8 cellular contexts compared by ENCODE assay signal in the genomic region with DNA sequence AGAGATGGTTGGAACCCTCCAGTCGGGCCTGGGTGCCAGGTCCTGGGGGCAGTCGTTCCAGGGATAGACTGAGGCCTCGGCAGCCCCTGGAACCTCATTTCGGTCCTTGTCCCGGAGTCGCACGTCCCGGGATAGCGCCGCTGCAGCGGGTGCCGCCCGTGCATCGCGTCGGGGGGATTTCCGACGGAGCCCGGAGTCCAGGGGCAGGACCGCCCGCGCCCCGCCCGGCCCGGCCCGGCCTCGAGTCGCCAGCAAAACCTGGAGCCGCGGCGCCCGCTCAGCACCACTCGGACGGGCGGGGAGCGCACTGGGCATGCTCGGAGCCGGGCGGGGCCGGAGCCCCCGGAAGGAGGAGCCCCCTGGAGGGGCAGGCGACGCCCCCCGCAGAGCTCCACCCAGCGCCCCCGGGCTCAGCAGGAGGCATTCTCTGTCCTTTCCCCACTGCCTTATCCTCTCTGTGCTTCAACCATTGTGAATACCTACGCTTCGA. TPM values are rescaled to one million over a fixed set of nuclear protein-coding genes. Genes with fewer than 3 reads are reported as not detected.
DNase-seq lines count a peak whose midpoint lies in the region; ATAC-seq and TF ChIP-seq lines count a peak whose summit lies in the region.

No MANE protein-coding gene starts in this region.

- H3K27ac Mint-ChIP-seq in Caco-2 (ENCODE audit: unreplicated experiment) = no peak overlapping the region
- H3K27ac Mint-ChIP-seq in neural progenitor cell = no peak overlapping the region
- no peak overlapping the region for H3K27ac Mint-ChIP-seq in activated T-helper 2 cell treated with anti-CD3 and anti-CD28 coated beads, Interferon-gamma antibody, Interleukin-2, Interleukin-4, amounts not matched to agents 10 μg/mL and 5 μg/mL and 100 μg/mL, durations not matched to agents 14 hours and 24 hours and 36 hours

- H3K27me3 ChIP-seq in Caco-2 (replicated peaks; ENCODE audit: control insufficient read depth, insufficient read depth, low read length) (no peaks in the 10 kb centered on the region), fibroblast of lung (ENCODE audit: control insufficient read depth, insufficient read depth, low read length) (peaks cover 45% of the 10 kb centered on the region), neural progenitor cell (peaks cover 85% of the 10 kb centered on the region)

- CTCF ChIA-PET in Caco-2 (lab: Charles Lee) = no interaction called here

- H3K27me3 Mint-ChIP-seq in Caco-2 (ENCODE audit: insufficient read depth, unreplicated experiment) (no peaks in the 10 kb centered on the region), neural progenitor cell (ENCODE audit: insufficient read depth, low read depth) (peaks cover 67% of the 10 kb centered on the region)
- H3K27me3 Mint-ChIP-seq in activated T-helper 2 cell treated with anti-CD3 and anti-CD28 coated beads, Interferon-gamma antibody, Interleukin-2, Interleukin-4, amounts not matched to agents 10 μg/mL and 5 μg/mL and 100 μg/mL, durations not matched to agents 14 hours and 24 hours and 36 hours (ENCODE audit: low read depth) = peaks cover 70% of the 10 kb centered on the region

- peaks cover 16% of the 10 kb centered on the region for H3K4me1 ChIP-seq in Caco-2
- H3K4me1 ChIP-seq in fibroblast of lung (ENCODE audit: control insufficient read depth, extremely low read depth, insufficient read depth, low read length) = peaks cover 2% of the 10 kb centered on the region
- H3K4me1 ChIP-seq in neural progenitor cell = peaks cover 2% of the 10 kb centered on the region

- H3F3A ChIP-seq in neural progenitor cell (ENCODE audit: low read depth) = peaks cover 13% of the 10 kb centered on the region

- BruUV-seq in Caco-2 (replicated peaks; lab: Mats Ljungman, UMichigan) = no TSS peak

- no peak for ATAC-seq in HG02885 (IDR thresholded peaks at IDR 0.05; ENCODE audit: poor library complexity, unreplicated experiment)

- H2AFZ ChIP-seq in fibroblast of lung (ENCODE audit: low read length) (peak overlapping the region; percentile 26), neural progenitor cell (replicated peaks) (peak overlapping the region; percentile 59)

- intact Hi-C loops in Caco-2 (cut with micrococcal nuclease; ENCODE audit: unreplicated experiment) = loop anchor here (1.0 to 2.0 kb wide), 2 partner anchors 21 to 22 kb away; no protein-coding TSS in a partner anchor
- intact Hi-C loops in activated T-helper 2 cell treated with anti-CD3 and anti-CD28 coated beads, Interferon-gamma antibody, Interleukin-2, Interleukin-4, amounts not matched to agents 10 μg/mL and 5 μg/mL and 100 μg/mL, durations not matched to agents 14 hours and 24 hours and 36 hours (cut with micrococcal nuclease) = loop anchor here (10.0 kb wide), 1 partner anchor 175 kb away; a partner anchor contains a TSS

- H3K36me3 Mint-ChIP-seq in Caco-2 (ENCODE audit: insufficient read depth, unreplicated experiment) (peaks cover 6% of the 10 kb centered on the region), neural progenitor cell (no peaks in the 10 kb centered on the region)
- H3K36me3 Mint-ChIP-seq in activated T-helper 2 cell treated with anti-CD3 and anti-CD28 coated beads, Interferon-gamma antibody, Interleukin-2, Interleukin-4, amounts not matched to agents 10 μg/mL and 5 μg/mL and 100 μg/mL, durations not matched to agents 14 hours and 24 hours and 36 hours (ENCODE audit: low read depth) = no peaks in the 10 kb centered on the region

- DNase-seq in Caco-2 (peak; percentile 87 to 88), NCI-H69 (lab: John Stamatoyannopoulos, UW) (peak; percentile 88), fibroblast of lung (ENCODE audit: low read depth in 2 of 2) (peak in 1 of 2 donors; percentile 43), neural progenitor cell (ENCODE audit: low spot score) (peak; percentile 71), NCI-H748 treated with DMSO at 0.1 percent for 48 hours (lab: John Stamatoyannopoulos, UW) (no peak), SHP77 (lab: John Stamatoyannopoulos, UW) (no peak)
- DNase-seq in activated T-helper 2 cell treated with anti-CD3 and anti-CD28 coated beads, Interferon-gamma antibody, Interleukin-2, Interleukin-4, amounts not matched to agents 10 μg/mL and 5 μg/mL and 100 μg/mL, durations not matched to agents 14 hours and 24 hours and 36 hours (ENCODE audit: low spot score) = no peak

- H3K79me2 ChIP-seq in fibroblast of lung (ENCODE audit: control insufficient read depth, insufficient read depth, low read length) (no peaks in the 10 kb centered on the region), neural progenitor cell (ENCODE audit: low read depth) (no peaks in the 10 kb centered on the region)

- peaks cover 23% of the 10 kb centered on the region for H3K4me1 Mint-ChIP-seq in Caco-2 (ENCODE audit: low read depth, unreplicated experiment)
- H3K4me1 Mint-ChIP-seq in neural progenitor cell = peaks cover 14% of the 10 kb centered on the region
- H3K4me1 Mint-ChIP-seq in activated T-helper 2 cell treated with anti-CD3 and anti-CD28 coated beads, Interferon-gamma antibody, Interleukin-2, Interleukin-4, amounts not matched to agents 10 μg/mL and 5 μg/mL and 100 μg/mL, durations not matched to agents 14 hours and 24 hours and 36 hours (ENCODE audit: low read depth) = peaks cover 8% of the 10 kb centered on the region

- H3K36me3 ChIP-seq in Caco-2 (ENCODE audit: control insufficient read depth, insufficient read depth, low read length) = no peaks in the 10 kb centered on the region; the same call in 1 of the 2 replicates
- H3K36me3 ChIP-seq in fibroblast of lung (ENCODE audit: control insufficient read depth, insufficient read depth, low read length) = no peaks in the 10 kb centered on the region
- no peaks in the 10 kb centered on the region for H3K36me3 ChIP-seq in neural progenitor cell

- TF ChIP-seq CTCF in Caco-2 (IDR thresholded peaks at IDR 0.05; ENCODE audit: insufficient read depth in 1 of 2, low read depth in 1 of 2, low read length in 1 of 2, severe bottlenecking in 1 of 2, unreplicated experiment in 1 of 2) = no peak
- TF ChIP-seq CTCF in fibroblast of lung (conservative IDR thresholded peaks at IDR 0.05 in 1 of 2, IDR thresholded peaks at IDR 0.05 in 1 of 2; ENCODE audit: low read depth in 1 of 2, low read length in 2 of 2) = no peak
- TF ChIP-seq CTCF in neural progenitor cell (IDR thresholded peaks at IDR 0.05) = no peak

- H3K4me3 Mint-ChIP-seq in Caco-2 (ENCODE audit: unreplicated experiment) = peak overlapping the region; percentile 83
- peak overlapping the region; percentile 83 for H3K4me3 Mint-ChIP-seq in neural progenitor cell
- H3K4me3 Mint-ChIP-seq in activated T-helper 2 cell treated with anti-CD3 and anti-CD28 coated beads, Interferon-gamma antibody, Interleukin-2, Interleukin-4, amounts not matched to agents 10 μg/mL and 5 μg/mL and 100 μg/mL, durations not matched to agents 14 hours and 24 hours and 36 hours (ENCODE audit: low read depth) = no peak overlapping the region

- H3K9me3 ChIP-seq in Caco-2 (no peaks in the 10 kb centered on the region), fibroblast of lung (ENCODE audit: control insufficient read depth, insufficient read depth, low read depth, low read length) (no peaks in the 10 kb centered on the region), neural progenitor cell (ENCODE audit: low read depth) (no peaks in the 10 kb centered on the region)

- H3K4me3 ChIP-seq in Caco-2 (ENCODE audit: low read depth, low read length) (peak overlapping the region; percentile 48), fibroblast of lung (replicated peaks in 1 of 4; ENCODE audit: control extremely low read depth in 1 of 4, insufficient read depth in 1 of 4, low read depth in 3 of 4, low read length in 4 of 4) (peak overlapping the region in 2 of 4 experiments; percentile 26 to 42), neural progenitor cell (peak overlapping the region; percentile 44)

- H3K4me2 ChIP-seq in fibroblast of lung (ENCODE audit: extremely low read depth, insufficient read depth, low read length) (peak overlapping the region; percentile 64), neural progenitor cell (peak overlapping the region; percentile 72)

- POLR2A ChIA-PET in Caco-2 (lab: Charles Lee) = no interaction called here

- no peaks in the 10 kb centered on the region for H3K9me3 Mint-ChIP-seq in Caco-2 (ENCODE audit: unreplicated experiment)
- H3K9me3 Mint-ChIP-seq in neural progenitor cell = no peaks in the 10 kb centered on the region
- H3K9me3 Mint-ChIP-seq in activated T-helper 2 cell treated with anti-CD3 and anti-CD28 coated beads, Interferon-gamma antibody, Interleukin-2, Interleukin-4, amounts not matched to agents 10 μg/mL and 5 μg/mL and 100 μg/mL, durations not matched to agents 14 hours and 24 hours and 36 hours = no peaks in the 10 kb centered on the region

- H4K20me1 ChIP-seq in fibroblast of lung (ENCODE audit: control insufficient read depth, extremely low read depth, insufficient read depth, low read length) (no peaks in the 10 kb centered on the region), neural progenitor cell (ENCODE audit: low read depth) (peaks cover 6% of the 10 kb centered on the region)

- no peak overlapping the region for H3K27ac ChIP-seq in fibroblast of lung (ENCODE audit: insufficient read depth, low read length)
- no peak overlapping the region for H3K27ac ChIP-seq in neural progenitor cell

- H3K9ac ChIP-seq in fibroblast of lung (ENCODE audit: insufficient read depth, low read length) = no peak overlapping the region
- no peak overlapping the region for H3K9ac ChIP-seq in neural progenitor cell

RNA-seq across cellular contexts. Expression of a gene that starts 1.6 kb away (rescaled TPM):
- total RNA-seq in Caco-2 (2022) (12.1 and 12.4 TPM in 2 replicates), fibroblast of lung (1.3 and 2.3 TPM in 2 replicates), neural progenitor cell (ENCODE audit: low replicate concordance) (2.2 and 2.4 TPM in 2 replicates)
- polyA plus RNA-seq in fibroblast of lung = 0.52 and 1.4 TPM in 2 replicates
- polyA plus RNA-seq in fibroblast of lung (2012) = 0.28 and 1.2 TPM in 2 replicates
- polyA minus RNA-seq in fibroblast of lung (ENCODE audit: low replicate concordance) = 0.31 and 1.5 TPM in 2 replicates
- total RNA-seq in activated T-helper 2 cell treated with anti-CD3 and anti-CD28 coated beads, Interferon-gamma antibody, Interleukin-2, Interleukin-4, amounts not matched to agents 10 μg/mL and 5 μg/mL and 100 μg/mL, durations not matched to agents 14 hours and 24 hours and 36 hours = 9.2 and 9.4 TPM in 2 replicates

Comparison
In these comparisons a context has a peak if more than half of its experiments do, and no peak if none do; other contexts are left out.
1. DNase-seq: peak in Caco-2 (2 of 2), NCI-H69 (single experiment) and neural progenitor cell (single experiment); none in NCI-H748 treated with DMSO at 0.1 percent for 48 hours (single experiment), activated T-helper 2 cell treated with anti-CD3 and anti-CD28 coated beads, Interferon-gamma antibody, Interleukin-2, Interleukin-4, amounts not matched to agents 10 μg/mL and 5 μg/mL and 100 μg/mL, durations not matched to agents 14 hours and 24 hours and 36 hours (single experiment) and SHP77 (0 of 2).